8 cellular contexts compared by ENCODE assay signal in genomic region chr5:124746252-124746915, GRCh38. TPM values are rescaled to one million over a fixed set of nuclear protein-coding genes. Genes with fewer than 3 reads are reported as not detected.
DNase-seq lines count a peak whose midpoint lies in the region; FAIRE-seq and TF ChIP-seq lines count a peak whose summit lies in the region.

Gene ZNF608, minus strand, starts transcription at chr5:124746639. Its CDS starts 1,650 bp downstream, at chr5:124744989.

- peaks cover 11 to 50% (median 29%) of the 10 kb centered on the region in 4 donors for H3K4me1 ChIP-seq in stomach

- no peak for TF ChIP-seq POLR2A in stomach (IDR thresholded peaks at IDR 0.05)

- no peaks in the 10 kb centered on the region for H3K9me3 ChIP-seq in stomach

- intact Hi-C loops in stomach (cut with DNase I; ENCODE audit: low total_unique reads), result no loop called here

- TF ChIP-seq EP300 in stomach (IDR thresholded peaks at IDR 0.05), result no peak

- H3K36me3 ChIP-seq in bronchial epithelial cell (ENCODE audit: control insufficient read depth, insufficient read depth, low read length), result no peaks in the 10 kb centered on the region
- no peaks in the 10 kb centered on the region for H3K36me3 ChIP-seq in stomach

- WGBS in stomach, 5 donors, result 1 to 3% (median 1%) methylated on average over 14 of the region's 14 CpGs

- H3K27ac ChIP-seq in layer of hippocampus (ENCODE audit: low read depth, low read length) (peak within 1 kb of the TSS; percentile 89), stomach (peak within 1 kb of the TSS; percentile 91 to 97 (median 93))

- DNase-seq in NCI-H2081 (lab: John Stamatoyannopoulos, UW), result peak; percentile 39 to 52
- DNase-seq in NCI-H2081 treated with DMSO at 0.1 percent for 48 hours (lab: John Stamatoyannopoulos, UW), result no peak
- peak; percentile 84 for DNase-seq in NCI-H82 (lab: John Stamatoyannopoulos, UW)
- DNase-seq in bronchial epithelial cell (ENCODE audit: low read depth), result peak; percentile 62
- no peak for DNase-seq in stomach
- DNase-seq in stimulated activated CD4-positive, alpha-beta T cell treated with anti-CD3 and anti-CD28 coated beads, Interleukin-4, amount 100 ng/mL, for 1 hour, result no peak
- no peak for DNase-seq in effector CD4-positive, alpha-beta T cell

- no peak for FAIRE-seq in bronchial epithelial cell (lab: Jason Lieb, UNC)

- H3K27me3 ChIP-seq in bronchial epithelial cell (ENCODE audit: control insufficient read depth, insufficient read depth, low read length) (no peaks in the 10 kb centered on the region), layer of hippocampus (ENCODE audit: control insufficient read depth, insufficient read depth, low read length) (no peaks in the 10 kb centered on the region), stomach (peaks cover 0 to 5% (median 0%) of the 10 kb centered on the region in 3 donors)

- H3K4me3 ChIP-seq in bronchial epithelial cell (ENCODE audit: low read depth, low read length) (peak within 1 kb of the TSS; percentile 51), stomach (peak within 1 kb of the TSS; percentile 58 to 70 (median 63))

- no peak for TF ChIP-seq CTCF in bronchial epithelial cell (IDR thresholded peaks at IDR 0.05; ENCODE audit: insufficient read depth, low read length, severe bottlenecking)
- peak in 1 of 7 experiments; percentile 19 for TF ChIP-seq CTCF in stomach (IDR thresholded peaks at IDR 0.05)

RNA-seq across cellular contexts. Expression of gene ZNF608, which starts in this region (rescaled TPM):
- 4.5 and 4.6 TPM in 2 replicates for total RNA-seq in bronchial epithelial cell
- total RNA-seq in stomach, result 100 to 1,000 TPM in 1 of 5 donors, 10 to 100 TPM in 4; 19.0 to 386 (median 27.2) TPM
- polyA plus RNA-seq in stomach, result 1 to 10 TPM; 5.5 to 8.7 (median 7.5) TPM

Comparison
In these comparisons a context has a peak if more than half of its experiments do, and no peak if none do; other contexts are left out.
1. DNase-seq: peak in NCI-H2081 (2 of 2), NCI-H82 (single experiment) and bronchial epithelial cell (single experiment); none in NCI-H2081 treated with DMSO at 0.1 percent for 48 hours (single experiment), stomach (single experiment), stimulated activated CD4-positive, alpha-beta T cell treated with anti-CD3 and anti-CD28 coated beads, Interleukin-4, amount 100 ng/mL, for 1 hour (single experiment) and effector CD4-positive, alpha-beta T cell (single experiment).